Comparison of ENCODE assay signal across 19 cellular contexts in the genomic region with DNA sequence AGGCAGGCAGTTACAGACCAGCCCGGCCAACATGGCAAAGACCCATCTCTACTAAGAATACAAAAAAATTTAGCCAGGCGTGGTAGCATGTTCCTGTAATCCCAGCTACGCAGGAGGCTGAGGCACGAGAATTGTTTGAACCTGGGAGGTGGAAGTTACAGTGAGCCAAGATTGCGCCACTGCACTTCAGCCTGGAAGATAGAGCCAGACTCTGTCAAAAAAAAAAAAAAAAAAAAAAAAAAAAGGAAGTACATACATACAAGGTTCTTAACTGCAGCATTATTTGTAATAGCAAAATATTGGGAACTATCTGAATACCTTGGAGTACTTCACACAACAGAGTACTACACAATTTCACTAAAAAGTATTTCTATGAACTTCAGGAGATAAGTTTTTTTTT.
A peak's percentile ranks its signal among the peaks of the same experiment; 100 is the strongest.
DNase-seq lines count a peak whose midpoint lies in the region; ATAC-seq and TF ChIP-seq lines count a peak whose summit lies in the region.
"Had no signal": no experiment of that assay in that cellular context is flagged by ENCODE, and none has a peak within 500 bp of the region (broad histone marks: within the 10 kb centered on the region; RNA-seq: fewer than 3 reads in every experiment).

No MANE protein-coding gene starts in this region.

- no peaks in the 10 kb centered on the region for H3K9me3 ChIP-seq in right cardiac atrium (ENCODE audit: control insufficient read depth, low read length)
- H3K9me3 ChIP-seq in esophagus squamous epithelium, result no peaks in the 10 kb centered on the region
- H3K9me3 ChIP-seq: heart left ventricle, stomach had no signal

- peak; percentile 76 for DNase-seq in CD14-positive monocyte (ENCODE audit: low spot score)
- peak; percentile 59 for DNase-seq in KBM-7
- peak; percentile 14 for DNase-seq in UCSD-AML1 (lab: John Stamatoyannopoulos, UW; ENCODE audit: unreplicated experiment)
- DNase-seq in right cardiac atrium, result peak; percentile 27 to 75 (median 67)
- no peak for DNase-seq in esophagus squamous epithelium (lab: John Stamatoyannopoulos, UW)
- no peak for DNase-seq in NCI-H128 (lab: John Stamatoyannopoulos, UW; ENCODE audit: unreplicated experiment)
- DNase-seq: activated CD4-positive, CD25-positive, alpha-beta regulatory T cell treated with anti-CD3 and anti-CD28 coated beads, Interleukin-2, amount 50 U/mL, for 72 hours; DMS79; GOT3; NCI-H1105 treated with DMSO at 0.1 percent for 48 hours; NCI-H345; PC-3; stomach; SW 1271 had no signal

- H3K4me1 ChIP-seq in right cardiac atrium (ENCODE audit: control insufficient read depth, insufficient read depth, low read length), result no peaks in the 10 kb centered on the region
- H3K4me1 ChIP-seq in esophagus squamous epithelium, result peaks cover 4 to 17% (median 7%) of the 10 kb centered on the region in 3 donors
- H3K4me1 ChIP-seq: stomach had no signal

- TF ChIP-seq CTCF in CD14-positive monocyte (IDR thresholded peaks at IDR 0.05) (no peak), esophagus squamous epithelium (IDR thresholded peaks at IDR 0.05) (no peak)

- no peaks in the 10 kb centered on the region for H3K36me3 ChIP-seq in esophagus squamous epithelium
- H3K36me3 ChIP-seq: BLaER1 treated with 17β-estradiol and CSF1 and Interleukin-3, amounts not matched to agents 10 nM and 100 nM; heart left ventricle; stomach had no signal

- H3K27ac ChIP-seq in right cardiac atrium (ENCODE audit: low read length), result no peak overlapping the region
- H3K27ac ChIP-seq in esophagus squamous epithelium, result no peak overlapping the region
- H3K27ac ChIP-seq: BLaER1 treated with 17β-estradiol and CSF1 and Interleukin-3, amounts not matched to agents 10 nM and 100 nM; dorsolateral prefrontal cortex; heart left ventricle; stomach had no signal

- H3K4me1 Mint-ChIP-seq in CD14-positive monocyte, result peaks cover 34% of the 10 kb centered on the region

- peak overlapping the region in 6 of 7 donors; percentile 74 to 85 (median 83) for H3K27ac Mint-ChIP-seq in CD14-positive monocyte

- in situ Hi-C loops in KBM-7 (cut with MboI; ENCODE audit: low pct_unique_long_range_greater_than_20kb, low sequenced_read_pairs), result no loop called here

- no peak for ATAC-seq in right cardiac atrium
- no peak for ATAC-seq in HG03354 (IDR thresholded peaks at IDR 0.05; ENCODE audit: poor library complexity, severe bottlenecking, unreplicated experiment)
- ATAC-seq: heart left ventricle, PC-3 had no signal

- no peak overlapping the region for H3K4me3 Mint-ChIP-seq in CD14-positive monocyte

- TF ChIP-seq POLR2A in esophagus squamous epithelium (IDR thresholded peaks at IDR 0.05), result no peak

- H3K9me3 Mint-ChIP-seq in CD14-positive monocyte, result no peaks in the 10 kb centered on the region

- H3K27me3 Mint-ChIP-seq in CD14-positive monocyte (ENCODE audit: low read depth in 3 of 3), result peaks cover 0 to 2% (median 2%) of the 10 kb centered on the region in 3 donors

- 75% methylated on average over 5 of the region's 5 CpGs for WGBS in right cardiac atrium
- 46 to 57% methylated on average over 5 of the region's 5 CpGs for WGBS in esophagus squamous epithelium, 2 donors

- H3K4me3 ChIP-seq in right cardiac atrium (ENCODE audit: low read length), result no peak overlapping the region
- H3K4me3 ChIP-seq in esophagus squamous epithelium, result no peak overlapping the region
- H3K4me3 ChIP-seq: BLaER1 treated with 17β-estradiol and CSF1 and Interleukin-3, amounts not matched to agents 10 nM and 100 nM; dorsolateral prefrontal cortex; heart left ventricle; smooth muscle cell; stomach had no signal

- H3K36me3 Mint-ChIP-seq in CD14-positive monocyte, result no peaks in the 10 kb centered on the region

- intact Hi-C loops in CD14-positive monocyte (cut with micrococcal nuclease), result no loop called here
- intact Hi-C loops in right cardiac atrium (cut with DNase I), result no loop called here
- intact Hi-C loops in esophagus squamous epithelium (cut with DNase I), result no loop called here

- H3K27me3 ChIP-seq in right cardiac atrium (ENCODE audit: control insufficient read depth, insufficient read depth), result no peaks in the 10 kb centered on the region
- H3K27me3 ChIP-seq in esophagus squamous epithelium, result no peaks in the 10 kb centered on the region
- H3K27me3 ChIP-seq: BLaER1 treated with 17β-estradiol and CSF1 and Interleukin-3, amounts not matched to agents 10 nM and 100 nM; heart left ventricle; stomach had no signal

Comparison
In these comparisons a context has a peak if more than half of its experiments do, and no peak if none do; other contexts are left out.
1. DNase-seq: peak in CD14-positive monocyte (single experiment), KBM-7 (single experiment), UCSD-AML1 (single experiment) and right cardiac atrium (3 of 3); none in esophagus squamous epithelium (single experiment) and NCI-H128 (single experiment).